Comparison of ENCODE assay signal across 1 cellular context in the genomic region with DNA sequence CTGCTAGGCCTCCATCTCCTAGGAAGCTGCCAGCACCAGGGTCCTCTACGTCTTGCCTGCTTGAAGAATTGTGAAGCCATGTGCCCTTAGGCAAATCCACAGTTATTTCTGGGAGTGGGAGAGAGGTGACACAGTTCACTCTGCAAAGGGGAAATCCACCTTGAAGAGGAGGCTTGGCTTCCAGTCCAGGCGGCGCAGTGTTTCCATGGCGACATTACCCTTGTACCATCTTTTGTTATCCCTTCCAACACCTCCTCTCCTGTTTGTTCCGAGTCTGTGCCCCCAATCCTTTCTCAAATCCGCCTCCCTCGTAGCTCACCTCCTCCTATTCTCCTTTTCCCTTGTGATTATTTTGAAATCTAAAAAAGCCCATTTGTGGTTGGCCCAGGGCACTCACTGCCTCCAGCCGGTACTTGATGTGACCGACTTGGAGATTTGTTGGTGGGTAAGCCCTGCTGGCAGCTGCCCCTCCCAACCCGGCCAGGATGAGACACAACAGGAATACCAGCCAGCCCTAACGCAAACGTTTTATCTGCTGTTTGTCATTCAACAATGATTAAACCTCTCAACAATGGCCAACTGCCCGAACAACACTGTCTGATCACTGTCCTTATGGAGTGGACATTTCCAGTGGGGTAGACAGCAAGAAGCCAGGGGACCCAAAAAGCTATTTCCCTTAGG.
TF ChIP-seq lines count a peak whose summit lies in the region.

No MANE protein-coding gene starts in this region.

TF ChIP-seq in A549, 52 proteins besides CTCF, POLR2A, EP300 and RAD21:
- TF ChIP-seq KDM5A (IDR thresholded peaks at IDR 0.05), result no peak
- no peak for TF ChIP-seq JUN (IDR thresholded peaks at IDR 0.05)
- TF ChIP-seq KDM1A (IDR thresholded peaks at IDR 0.05; ENCODE audit: low read depth), result no peak
- no peak for TF ChIP-seq MAZ (IDR thresholded peaks at IDR 0.05; ENCODE audit: borderline replicate concordance, low read depth, low read length)
- no peak for TF ChIP-seq NFE2L2 (conservative IDR thresholded peaks at IDR 0.05; ENCODE audit: low read length)
- TF ChIP-seq NPAS2 (CRISPR knock-in tag; IDR thresholded peaks at IDR 0.05; ENCODE audit: borderline replicate concordance), result no peak
- no peak for TF ChIP-seq CBX2 (IDR thresholded peaks at IDR 0.05; ENCODE audit: borderline replicate concordance, low read depth)
- TF ChIP-seq ESRRA (IDR thresholded peaks at IDR 0.05; ENCODE audit: borderline replicate concordance, low read length), result no peak
- TF ChIP-seq HEYL (CRISPR knock-in tag; IDR thresholded peaks at IDR 0.05), result no peak
- TF ChIP-seq SMC3 (IDR thresholded peaks at IDR 0.05), result no peak
- no peak for TF ChIP-seq RARB (CRISPR knock-in tag; IDR thresholded peaks at IDR 0.05)
- no peak for TF ChIP-seq ZC3H11A (IDR thresholded peaks at IDR 0.05)
- TF ChIP-seq JUNB (IDR thresholded peaks at IDR 0.05), result no peak
- TF ChIP-seq, protein P1, sequence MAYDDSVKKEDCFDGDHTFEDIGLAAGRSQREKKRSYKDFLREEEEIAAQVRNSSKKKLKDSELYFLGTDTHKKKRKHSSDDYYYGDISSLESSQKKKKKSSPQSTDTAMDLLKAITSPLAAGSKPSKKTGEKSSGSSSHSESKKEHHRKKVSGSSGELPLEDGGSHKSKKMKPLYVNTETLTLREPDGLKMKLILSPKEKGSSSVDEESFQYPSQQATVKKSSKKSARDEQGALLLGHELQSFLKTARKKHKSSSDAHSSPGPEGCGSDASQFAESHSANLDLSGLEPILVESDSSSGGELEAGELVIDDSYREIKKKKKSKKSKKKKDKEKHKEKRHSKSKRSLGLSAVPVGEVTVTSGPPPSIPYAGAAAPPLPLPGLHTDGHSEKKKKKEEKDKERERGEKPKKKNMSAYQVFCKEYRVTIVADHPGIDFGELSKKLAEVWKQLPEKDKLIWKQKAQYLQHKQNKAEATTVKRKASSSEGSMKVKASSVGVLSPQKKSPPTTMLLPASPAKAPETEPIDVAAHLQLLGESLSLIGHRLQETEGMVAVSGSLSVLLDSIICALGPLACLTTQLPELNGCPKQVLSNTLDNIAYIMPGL (CRISPR knock-in tag; IDR thresholded peaks at IDR 0.05; ENCODE audit: borderline replicate concordance), result no peak
- no peak for TF ChIP-seq RNF2 (IDR thresholded peaks at IDR 0.05; ENCODE audit: borderline replicate concordance, low read depth)
- TF ChIP-seq BHLHE40 (IDR thresholded peaks at IDR 0.05; ENCODE audit: low read depth, low read length), result no peak
